Comparison of ENCODE assay signal across 1 cellular context in genomic region chr5:109707531-109707930, GRCh38.
TF ChIP-seq lines count a peak whose summit lies in the region.

No MANE protein-coding gene starts in this region.

TF ChIP-seq in HepG2, 621 proteins besides CTCF, POLR2A, EP300 and RAD21 (continues in another document):
- no peak for TF ChIP-seq DMAP1 (CRISPR knock-in tag; IDR thresholded peaks at IDR 0.05)
- no peak for TF ChIP-seq HDAC6 (IDR thresholded peaks at IDR 0.05; ENCODE audit: low read depth, low read length)
- TF ChIP-seq HNF4A (CRISPR knock-in tag; IDR thresholded peaks at IDR 0.05) = peak; percentile 39; the same call in 1 of the 2 replicates
- no peak for TF ChIP-seq POLR2G (IDR thresholded peaks at IDR 0.05; ENCODE audit: low read depth, low read length)
- TF ChIP-seq CENPX (CRISPR knock-in tag; IDR thresholded peaks at IDR 0.05) = no peak
- no peak for TF ChIP-seq CAMTA2 (CRISPR knock-in tag; IDR thresholded peaks at IDR 0.05; ENCODE audit: borderline replicate concordance)
- TF ChIP-seq ZNF850 (CRISPR knock-in tag; conservative IDR thresholded peaks at IDR 0.05) = no peak
- TF ChIP-seq DMTF1 (CRISPR knock-in tag; IDR thresholded peaks at IDR 0.05) = no peak
- no peak for TF ChIP-seq ZNF619 (CRISPR knock-in tag; IDR thresholded peaks at IDR 0.05)
- 0 out of 2 replicates have a peak, but pooled peaks have one; percentile 38 for TF ChIP-seq ARID5B (CRISPR knock-in tag; IDR thresholded peaks at IDR 0.05)
- no peak for TF ChIP-seq KDM3A (CRISPR knock-in tag; IDR thresholded peaks at IDR 0.05; ENCODE audit: low read depth)
- no peak for TF ChIP-seq HMGXB3 (CRISPR knock-in tag; IDR thresholded peaks at IDR 0.05; ENCODE audit: borderline replicate concordance)
- no peak for TF ChIP-seq BCL3 (CRISPR knock-in tag; IDR thresholded peaks at IDR 0.05)
- no peak for TF ChIP-seq ZNF605 (CRISPR knock-in tag; IDR thresholded peaks at IDR 0.05)
- no peak for TF ChIP-seq EHMT2 (IDR thresholded peaks at IDR 0.05; ENCODE audit: borderline replicate concordance, low read depth, low read length)
- TF ChIP-seq KLF15 (CRISPR knock-in tag; IDR thresholded peaks at IDR 0.05; ENCODE audit: borderline replicate concordance) = no peak
- TF ChIP-seq ZSCAN31 (CRISPR knock-in tag; IDR thresholded peaks at IDR 0.05; ENCODE audit: low read depth) = no peak
- TF ChIP-seq ATF3 (CRISPR knock-in tag; IDR thresholded peaks at IDR 0.05) = no peak
- TF ChIP-seq ZNF639 (CRISPR knock-in tag; conservative IDR thresholded peaks at IDR 0.05) = no peak
- no peak for TF ChIP-seq SMARCC2 (IDR thresholded peaks at IDR 0.05)
- no peak for TF ChIP-seq HINFP (CRISPR knock-in tag; IDR thresholded peaks at IDR 0.05; ENCODE audit: low read depth)
- no peak for TF ChIP-seq KDM6A (CRISPR knock-in tag; IDR thresholded peaks at IDR 0.05; ENCODE audit: low read depth)
- TF ChIP-seq ZBTB8A (CRISPR knock-in tag; IDR thresholded peaks at IDR 0.05; ENCODE audit: borderline replicate concordance, low read depth) = no peak
- no peak for TF ChIP-seq ZNF839 (CRISPR knock-in tag; IDR thresholded peaks at IDR 0.05; ENCODE audit: borderline replicate concordance)
- TF ChIP-seq HNF1A (IDR thresholded peaks at IDR 0.05; ENCODE audit: low read depth) = no peak
- TF ChIP-seq HNF1A (CRISPR knock-in tag; IDR thresholded peaks at IDR 0.05; ENCODE audit: borderline replicate concordance) = no peak
- no peak for TF ChIP-seq NFKBIZ (CRISPR knock-in tag; IDR thresholded peaks at IDR 0.05)
- TF ChIP-seq PHF20 (CRISPR knock-in tag; IDR thresholded peaks at IDR 0.05) = no peak
- TF ChIP-seq ZNF451 (CRISPR knock-in tag; IDR thresholded peaks at IDR 0.05) = no peak
- TF ChIP-seq JARID2 (CRISPR knock-in tag; IDR thresholded peaks at IDR 0.05; ENCODE audit: insufficient replicate concordance) = no peak
- TF ChIP-seq ZNF75D (CRISPR knock-in tag; IDR thresholded peaks at IDR 0.05; ENCODE audit: borderline replicate concordance) = no peak
- 0 out of 2 replicates have a peak, but pooled peaks have one; percentile 21 for TF ChIP-seq SP5 (CRISPR knock-in tag; IDR thresholded peaks at IDR 0.05; ENCODE audit: borderline replicate concordance, low read depth)
- TF ChIP-seq NR1H2 (CRISPR knock-in tag; IDR thresholded peaks at IDR 0.05; ENCODE audit: borderline replicate concordance, low read depth) = no peak
- TF ChIP-seq ZBTB39 (CRISPR knock-in tag; IDR thresholded peaks at IDR 0.05) = no peak
- TF ChIP-seq RAD51 (IDR thresholded peaks at IDR 0.05; ENCODE audit: borderline replicate concordance) = no peak
- no peak for TF ChIP-seq ISX (CRISPR knock-in tag; conservative IDR thresholded peaks at IDR 0.05)
- no peak for TF ChIP-seq DPF2 (CRISPR knock-in tag; IDR thresholded peaks at IDR 0.05; ENCODE audit: borderline replicate concordance, low read depth)
- TF ChIP-seq ZSCAN20 (CRISPR knock-in tag; IDR thresholded peaks at IDR 0.05; ENCODE audit: borderline replicate concordance) = no peak
- TF ChIP-seq ZBTB7B (CRISPR knock-in tag; IDR thresholded peaks at IDR 0.05) = no peak
